In the genomic region with DNA sequence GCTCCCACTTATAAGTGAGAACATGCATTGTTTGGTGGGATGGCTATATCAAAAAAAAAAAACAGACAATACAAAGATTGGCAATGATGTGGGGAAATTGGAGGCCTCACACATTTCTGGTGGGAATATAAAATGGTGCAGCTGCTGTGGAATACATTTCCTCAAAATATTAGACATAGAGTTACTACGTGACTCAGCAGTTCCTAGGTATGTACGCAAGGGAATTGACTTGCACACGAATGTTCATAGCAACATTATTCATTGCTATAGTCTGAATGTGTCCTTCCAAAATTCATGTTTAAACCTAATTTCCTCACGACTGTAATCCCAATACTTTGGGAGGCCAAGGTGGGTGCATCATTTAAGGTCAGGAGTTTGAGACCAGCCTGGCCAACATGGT, we compare ENCODE assay signal across 25 cellular contexts.
"Had no signal": no experiment of that assay in that cellular context is flagged by ENCODE, and none has a peak within 500 bp of the region (broad histone marks: within the 10 kb centered on the region; RNA-seq: fewer than 3 reads in every experiment).

No MANE protein-coding gene starts in this region.

- DNase-seq: natural killer cell; occipital lobe; ovary; posterior cingulate gyrus; psoas muscle; right cardiac atrium; sigmoid colon; small intestine; stimulated activated CD4-positive, alpha-beta T cell treated with anti-CD3 and anti-CD28 coated beads, Interleukin-15, amount 100 ng/mL, for 24 hours; stimulated activated CD4-positive, alpha-beta T cell treated with anti-CD3 and anti-CD28 coated beads, Interleukin-2, amount 100 ng/mL, for 24 hours; stimulated activated CD4-positive, alpha-beta T cell treated with anti-CD3 and anti-CD28 coated beads, Interleukin-2, amount 100 ng/mL, for 48 hours; stimulated activated CD4-positive, alpha-beta T cell treated with anti-CD3 and anti-CD28 coated beads, Interleukin-4, amount 100 ng/mL, for 24 hours; stimulated activated naive B cell treated with anti-CD40 and anti-IgM and Interleukin-4, amounts not matched to agents 10 μg/mL and 1 μg/mL and 100 μg/mL, for 72 hours; stimulated activated naive CD4-positive, alpha-beta T cell treated with Interleukin-2 at 50 U/mL for 16 hours; stomach; thyroid gland; trophoblast cell; upper lobe of left lung had no signal

- H3K4me2 ChIP-seq: neural progenitor cell had no signal

- H3K27ac ChIP-seq: neural progenitor cell, ovary, parathyroid adenoma, psoas muscle, sigmoid colon, stomach, thoracic aorta, thyroid gland, tibial nerve, upper lobe of left lung, vagina had no signal

- H3K36me3 ChIP-seq: neural progenitor cell, ovary, thoracic aorta, thyroid gland, upper lobe of left lung, vagina had no signal

- H3K4me3 ChIP-seq: neural progenitor cell, ovary, psoas muscle, sigmoid colon, stomach, thoracic aorta, thyroid gland, tibial nerve, upper lobe of left lung, vagina had no signal

- H3K9me3 ChIP-seq: ovary, psoas muscle, sigmoid colon, thoracic aorta, thyroid gland, tibial nerve, upper lobe of left lung, vagina had no signal

- H3K79me2 ChIP-seq: parathyroid adenoma had no signal

- FAIRE-seq: small intestine, urothelium cell line had no signal

- ATAC-seq: natural killer cell; psoas muscle; right cardiac atrium; stimulated activated effector memory CD8-positive, alpha-beta T cell treated with anti-CD3 and anti-CD28 coated beads, Interleukin-12 subunit alpha, Interleukin-12 subunit beta, amount 100 ng/mL, for 72 hours; stimulated activated naive B cell treated with anti-CD40 and anti-IgM and Interleukin-4, amounts not matched to agents 10 μg/mL and 1 μg/mL and 100 μg/mL, for 72 hours had no signal

- H3K9ac ChIP-seq: neural progenitor cell, parathyroid adenoma had no signal

- H2AFZ ChIP-seq: neural progenitor cell, parathyroid adenoma had no signal

- H3K27me3 ChIP-seq: neural progenitor cell, ovary, sigmoid colon, stomach, thyroid gland, tibial nerve, upper lobe of left lung, vagina had no signal

- H3K4me1 ChIP-seq: neural progenitor cell, parathyroid adenoma, sigmoid colon, stomach, thyroid gland, tibial nerve, upper lobe of left lung, vagina had no signal
